In the genomic region with DNA sequence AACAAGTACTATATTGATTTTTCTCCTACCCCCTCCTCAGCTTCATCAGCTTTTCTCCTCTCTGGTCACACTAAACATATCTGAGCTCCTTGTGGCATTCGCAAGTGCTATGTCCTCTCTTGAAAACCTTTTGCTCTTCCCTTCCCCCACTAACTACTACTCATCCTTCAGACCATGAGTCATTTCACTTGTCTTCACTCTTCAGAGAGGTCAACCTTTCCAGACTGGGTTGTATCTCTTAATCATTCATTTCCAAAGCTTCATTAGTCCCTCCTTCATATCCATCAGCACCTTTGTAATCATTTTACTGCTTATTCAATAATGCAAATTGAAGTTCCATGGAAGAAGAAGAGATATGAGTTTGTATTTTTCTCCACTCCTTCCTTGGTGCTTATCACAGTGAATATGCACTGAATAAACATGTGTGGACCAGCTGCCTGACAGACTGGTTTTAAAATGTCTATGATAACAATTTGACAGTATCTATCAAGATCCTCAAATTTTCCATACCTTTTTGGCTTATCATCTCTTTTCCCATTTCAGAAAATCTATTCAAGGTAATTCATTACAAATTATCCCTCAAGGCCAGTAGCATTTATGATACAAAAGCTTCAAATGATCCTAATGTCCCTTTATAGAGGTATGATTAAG, we compare ENCODE assay signal across 8 cellular contexts. TPM values are rescaled to one million over a fixed set of nuclear protein-coding genes. Genes with fewer than 3 reads are reported as not detected.
DNase-seq lines count a peak whose midpoint lies in the region; ATAC-seq and TF ChIP-seq lines count a peak whose summit lies in the region.

No MANE protein-coding gene starts in this region.

- H3K4me3 ChIP-seq in H7 (ENCODE audit: insufficient read depth, low read depth, low read length) (no peak overlapping the region), BE2C (ENCODE audit: low read depth, low read length) (no peak overlapping the region)

- no peak for DNase-seq in Calu3
- DNase-seq in HCEC 1CT: peak; percentile 63
- peak; percentile 11 for DNase-seq in NCI-H226
- no peak for DNase-seq in H7
- no peak for DNase-seq in NCI-H146 treated with DMSO at 0.1 percent for 48 hours (lab: John Stamatoyannopoulos, UW; ENCODE audit: unreplicated experiment)
- DNase-seq in BE2C: no peak
- DNase-seq in progenitor cell of endocrine pancreas (ENCODE audit: low spot score, unreplicated experiment): no peak

- H3K27me3 Mint-ChIP-seq in Calu3 (ENCODE audit: unreplicated experiment) (no peaks in the 10 kb centered on the region), progenitor cell of endocrine pancreas (no peaks in the 10 kb centered on the region)

- peak; percentile 58 for ATAC-seq in esophagus mucosa

- H3K4me1 ChIP-seq in BE2C: peaks cover 11% of the 10 kb centered on the region

- H3K36me3 ChIP-seq in H7 (replicated peaks; ENCODE audit: control insufficient read depth, insufficient read depth, low read length): no peaks in the 10 kb centered on the region
- H3K36me3 ChIP-seq in BE2C: no peaks in the 10 kb centered on the region

- intact Hi-C loops in Calu3 (cut with micrococcal nuclease; ENCODE audit: unreplicated experiment): no loop called here

- no TSS peak for BruUV-seq in Calu3 (replicated peaks; lab: Mats Ljungman, UMichigan)

- H3K36me3 Mint-ChIP-seq in Calu3 (ENCODE audit: insufficient read depth, unreplicated experiment) (no peaks in the 10 kb centered on the region), progenitor cell of endocrine pancreas (ENCODE audit: insufficient read depth) (no peaks in the 10 kb centered on the region)

- H3K4me3 Mint-ChIP-seq in Calu3 (ENCODE audit: low read depth, unreplicated experiment): peak overlapping the region; percentile 11
- H3K4me3 Mint-ChIP-seq in progenitor cell of endocrine pancreas (ENCODE audit: low read depth): no peak overlapping the region

- H3K27ac Mint-ChIP-seq in Calu3 (ENCODE audit: unreplicated experiment) (peak overlapping the region; percentile 54), progenitor cell of endocrine pancreas (no peak overlapping the region)

- peaks cover 17% of the 10 kb centered on the region for H3K4me1 Mint-ChIP-seq in Calu3 (ENCODE audit: low read depth, unreplicated experiment)
- peaks cover 3% of the 10 kb centered on the region for H3K4me1 Mint-ChIP-seq in progenitor cell of endocrine pancreas (ENCODE audit: low read depth)

- H3K27me3 ChIP-seq in H7 (ENCODE audit: control insufficient read depth, insufficient read depth, low read length) (no peaks in the 10 kb centered on the region), BE2C (no peaks in the 10 kb centered on the region)

- H3K9me3 Mint-ChIP-seq in Calu3 (ENCODE audit: low read depth, unreplicated experiment) (no peaks in the 10 kb centered on the region), progenitor cell of endocrine pancreas (ENCODE audit: low read depth) (no peaks in the 10 kb centered on the region)

- no peaks in the 10 kb centered on the region for H3K9me3 ChIP-seq in BE2C

- TF ChIP-seq CTCF in Calu3 (IDR thresholded peaks at IDR 0.05; ENCODE audit: unreplicated experiment) (no peak), BE2C (IDR thresholded peaks at IDR 0.05; ENCODE audit: low read depth, low read length) (no peak), progenitor cell of endocrine pancreas (IDR thresholded peaks at IDR 0.05; ENCODE audit: unreplicated experiment) (no peak)

- CTCF ChIA-PET in Calu3 (lab: Charles Lee): no interaction called here

RNA-seq across cellular contexts. Expression of gene DDX60L, which starts 28.4 kb away (rescaled TPM):
- 32.5 and 73.2 TPM in 2 replicates for total RNA-seq in Calu3 (2022)
- 4.6 TPM for total RNA-seq in esophagus mucosa
- 0.35 and 1.0 TPM in 2 replicates for total RNA-seq in H7 (2014; rRNA removed; shearing (Covaris generic))
- 1.3 TPM for polyA plus RNA-seq in BE2C (2012; ENCODE audit: insufficient read depth, insufficient read length, low read depth)
- total RNA-seq in progenitor cell of endocrine pancreas: 1.1 and 1.2 TPM in 2 replicates

RNA-seq across cellular contexts. Expression of gene PALLD, which starts 45.0 kb away (rescaled TPM):
- 13.1 and 27.6 TPM in 2 replicates for total RNA-seq in Calu3 (2022)
- total RNA-seq in esophagus mucosa: 70.1 TPM
- 9.0 and 10.3 TPM in 2 replicates for total RNA-seq in H7 (2014; rRNA removed; shearing (Covaris generic))
- 5.5 TPM for polyA plus RNA-seq in BE2C (2012; ENCODE audit: insufficient read depth, insufficient read length, low read depth)
- total RNA-seq in progenitor cell of endocrine pancreas: 43.2 and 46.5 TPM in 2 replicates

Comparison
In these comparisons a context has a peak if more than half of its experiments do, and no peak if none do; other contexts are left out.
1. DNase-seq: peak in HCEC 1CT (single experiment) and NCI-H226 (single experiment); none in Calu3 (single experiment), H7 (single experiment), NCI-H146 treated with DMSO at 0.1 percent for 48 hours (single experiment), BE2C (single experiment) and progenitor cell of endocrine pancreas (single experiment).